In genomic region chr12:56359851-56360767, GRCh38 we compare ENCODE assay signal across 1 cellular context.
TF ChIP-seq lines count a peak whose summit lies in the region.

Gene STAT2 (minus strand): TSS chr12:56360107. CDS start chr12:56356571, 3,536 bp downstream.

TF ChIP-seq in HepG2, 621 proteins besides CTCF, POLR2A, EP300 and RAD21 (continued from another document and continues in another):
- TF ChIP-seq HIC2 (CRISPR knock-in tag; IDR thresholded peaks at IDR 0.05; ENCODE audit: low read depth): 0 out of 2 replicates have a peak, but pooled peaks have one; percentile 21
- no peak for TF ChIP-seq ZNF572 (CRISPR knock-in tag; IDR thresholded peaks at IDR 0.05)
- TF ChIP-seq ZBTB10 (CRISPR knock-in tag; IDR thresholded peaks at IDR 0.05; ENCODE audit: borderline replicate concordance): peak; percentile 78; the same call in 1 of the 2 replicates
- TF ChIP-seq SOX6 (IDR thresholded peaks at IDR 0.05): no peak
- TF ChIP-seq SOX6 (CRISPR knock-in tag; IDR thresholded peaks at IDR 0.05): peak; percentile 44
- TF ChIP-seq BCL3 (CRISPR knock-in tag; IDR thresholded peaks at IDR 0.05): 0 out of 2 replicates have a peak, but pooled peaks have one; percentile 16
- peak; percentile 58; the same call in 1 of the 2 replicates for TF ChIP-seq ZC3H13 (CRISPR knock-in tag; IDR thresholded peaks at IDR 0.05)
- peak; percentile 75 for TF ChIP-seq SNAPC2 (CRISPR knock-in tag; IDR thresholded peaks at IDR 0.05)
- TF ChIP-seq NFKB2 (CRISPR knock-in tag; IDR thresholded peaks at IDR 0.05; ENCODE audit: borderline replicate concordance): peak; percentile 44; the same call in 1 of the 2 replicates
- TF ChIP-seq ZNF143 (CRISPR knock-in tag; IDR thresholded peaks at IDR 0.05): peak; percentile 83
- TF ChIP-seq ATAD3A (CRISPR knock-in tag; IDR thresholded peaks at IDR 0.05): no peak
- peak; percentile 90 for TF ChIP-seq TGIF2 (CRISPR knock-in tag; IDR thresholded peaks at IDR 0.05)
- no peak for TF ChIP-seq PTBP1 (IDR thresholded peaks at IDR 0.05; ENCODE audit: low read depth, low read length, poor library complexity, severe bottlenecking)
- no peak for TF ChIP-seq SNAI1 (CRISPR knock-in tag; IDR thresholded peaks at IDR 0.05; ENCODE audit: borderline replicate concordance)
- no peak for TF ChIP-seq FOXA1 (IDR thresholded peaks at IDR 0.05)
- TF ChIP-seq FOXA1 (CRISPR knock-in tag; IDR thresholded peaks at IDR 0.05): no peak
- peak; percentile 84 for TF ChIP-seq MIXL1 (CRISPR knock-in tag; IDR thresholded peaks at IDR 0.05)
- no peak for TF ChIP-seq ZFP90 (CRISPR knock-in tag; IDR thresholded peaks at IDR 0.05; ENCODE audit: borderline replicate concordance)
- TF ChIP-seq SMYD3 (CRISPR knock-in tag; IDR thresholded peaks at IDR 0.05): 0 out of 2 replicates have a peak, but pooled peaks have one; percentile 30
- TF ChIP-seq NR2F1 (CRISPR knock-in tag; IDR thresholded peaks at IDR 0.05): peak in 1 of 2 experiments; percentile 64; a peak in 2 of 4 replicates
- peak; percentile 27; the same call in 1 of the 2 replicates for TF ChIP-seq KDM3A (CRISPR knock-in tag; IDR thresholded peaks at IDR 0.05; ENCODE audit: low read depth)
- TF ChIP-seq ETV5 (CRISPR knock-in tag; IDR thresholded peaks at IDR 0.05; ENCODE audit: borderline replicate concordance): peak; percentile 75
- peak; percentile 86 for TF ChIP-seq MAX (IDR thresholded peaks at IDR 0.05)
- TF ChIP-seq SALL1 (CRISPR knock-in tag; IDR thresholded peaks at IDR 0.05): peak; percentile 77
- peak; percentile 66 for TF ChIP-seq PHF20 (CRISPR knock-in tag; IDR thresholded peaks at IDR 0.05)
- peak; percentile 32 for TF ChIP-seq ZEB1 (IDR thresholded peaks at IDR 0.05; ENCODE audit: insufficient replicate concordance, low read depth)
- TF ChIP-seq TFDP2 (CRISPR knock-in tag; IDR thresholded peaks at IDR 0.05): peak; percentile 83; the same call in 1 of the 2 replicates
- peak; percentile 82 for TF ChIP-seq KAT8 (CRISPR knock-in tag; IDR thresholded peaks at IDR 0.05)
- TF ChIP-seq ZNF562 (CRISPR knock-in tag; IDR thresholded peaks at IDR 0.05; ENCODE audit: borderline replicate concordance): no peak
- TF ChIP-seq TEAD3 (CRISPR knock-in tag; optimal IDR thresholded peaks at IDR 0.05; ENCODE audit: borderline replicate concordance): peak; percentile 26
- TF ChIP-seq NFIC (IDR thresholded peaks at IDR 0.05; ENCODE audit: low read length): no peak
- TF ChIP-seq ELK4 (CRISPR knock-in tag; IDR thresholded peaks at IDR 0.05; ENCODE audit: borderline replicate concordance): peak; percentile 76; the same call in 1 of the 2 replicates
- peak; percentile 83; the same call in 1 of the 2 replicates for TF ChIP-seq ARID4A (CRISPR knock-in tag; IDR thresholded peaks at IDR 0.05; ENCODE audit: borderline replicate concordance)
- TF ChIP-seq MED1 (CRISPR knock-in tag; IDR thresholded peaks at IDR 0.05): peak; percentile 67
- no peak for TF ChIP-seq TIGD3 (CRISPR knock-in tag; IDR thresholded peaks at IDR 0.05; ENCODE audit: borderline replicate concordance)
- no peak for TF ChIP-seq FIP1L1 (IDR thresholded peaks at IDR 0.05; ENCODE audit: borderline replicate concordance, insufficient read depth, low read depth, low read length)
- TF ChIP-seq NKX3-1 (CRISPR knock-in tag; IDR thresholded peaks at IDR 0.05): peak; percentile 56; the same call in 1 of the 2 replicates
- TF ChIP-seq MEF2D (CRISPR knock-in tag; IDR thresholded peaks at IDR 0.05): peak; percentile 55; the same call in 1 of the 2 replicates
- peak; percentile 74; the same call in 1 of the 2 replicates for TF ChIP-seq HIVEP1 (CRISPR knock-in tag; IDR thresholded peaks at IDR 0.05)
- TF ChIP-seq CSRNP2 (CRISPR knock-in tag; conservative IDR thresholded peaks at IDR 0.05; ENCODE audit: low read depth): no peak
- no peak for TF ChIP-seq EZH2 (conservative IDR thresholded peaks at IDR 0.05; ENCODE audit: low read depth, low read length)
- TF ChIP-seq CHD2 (IDR thresholded peaks at IDR 0.05; ENCODE audit: low read depth, low read length): peak; percentile 42
- TF ChIP-seq THAP11 (CRISPR knock-in tag; IDR thresholded peaks at IDR 0.05): peak; percentile 82
- TF ChIP-seq IKZF5 (CRISPR knock-in tag; IDR thresholded peaks at IDR 0.05): 0 out of 2 replicates have a peak, but pooled peaks have one; percentile 18
- TF ChIP-seq ZNF232 (CRISPR knock-in tag; IDR thresholded peaks at IDR 0.05; ENCODE audit: borderline replicate concordance): peak; percentile 49; the same call in 1 of the 2 replicates
- peak; percentile 90 for TF ChIP-seq DRAP1 (CRISPR knock-in tag; IDR thresholded peaks at IDR 0.05)
- TF ChIP-seq NR2F6 (IDR thresholded peaks at IDR 0.05): no peak; the same call in none of the 2 replicates
- TF ChIP-seq NR2F6 (CRISPR knock-in tag; IDR thresholded peaks at IDR 0.05): peak; percentile 27; the same call in 1 of the 2 replicates
